Comparison of ENCODE assay signal across 21 cellular contexts in genomic region chr5:34576849-34577248, GRCh38.
A peak's percentile ranks its signal among the peaks of the same experiment; 100 is the strongest.
DNase-seq lines count a peak whose midpoint lies in the region; ATAC-seq, FAIRE-seq and TF ChIP-seq lines count a peak whose summit lies in the region.
"Had no signal": no experiment of that assay in that cellular context is flagged by ENCODE, and none has a peak within 500 bp of the region (broad histone marks: within the 10 kb centered on the region; RNA-seq: fewer than 3 reads in every experiment).

No MANE protein-coding gene starts in this region.

- BruUV-seq in K562 (replicated peaks; lab: Mats Ljungman, UMichigan), result no TSS peak

- intact Hi-C loops in K562 (cut with micrococcal nuclease), result no loop called here

- no peak for TF ChIP-seq EP300 in K562 (IDR thresholded peaks at IDR 0.05; ENCODE audit: low read length)

- no peak for TF ChIP-seq CTCF in AG04449 (IDR thresholded peaks at IDR 0.05; ENCODE audit: insufficient read depth, low read length, missing control alignments)
- no peak for TF ChIP-seq CTCF in HFFc6 (IDR thresholded peaks at IDR 0.05)
- no peak for TF ChIP-seq CTCF in K562 (IDR thresholded peaks at IDR 0.05 in 2 of 3, conservative IDR thresholded peaks at IDR 0.05 in 1 of 3; ENCODE audit: insufficient read depth in 2 of 3, low read depth in 1 of 3, low read length in 3 of 3)

- TF ChIP-seq POLR2A in K562 (conservative IDR thresholded peaks at IDR 0.05), result no peak

- no peak overlapping the region for H3K9ac ChIP-seq in K562 (ENCODE audit: insufficient read depth in 1 of 2, low read depth in 2 of 2, low read length in 2 of 2)
- H3K9ac ChIP-seq: SK-N-SH had no signal

- CTCF ChIA-PET in AG04449 (lab: Yijun Ruan, JAX), result interaction anchor here (0.7 to 2.2 kb wide), 3 partner anchors 10 to 78 kb away, joined by 3 to 13 read pairs (median 4); no protein-coding TSS in a partner anchor
- CTCF ChIA-PET in K562 (lab: Yijun Ruan, JAX; ENCODE audit: low intra/inter-chr PET ratio), result no interaction called here
- CTCF ChIA-PET in T-cell (lab: Charles Lee), result no interaction called here

- H3K36me3 ChIP-seq in K562 (ENCODE audit: control insufficient read depth, insufficient read depth, low read length), result no peaks in the 10 kb centered on the region

- in situ Hi-C loops in K562 (cut with MboI), result no loop called here

- peak overlapping the region; percentile 66; the same call in 1 of the 2 replicates for H2AFZ ChIP-seq in K562 (ENCODE audit: low read depth, low read length)
- H2AFZ ChIP-seq: PC-9 had no signal

- no peaks in the 10 kb centered on the region for H4K20me1 ChIP-seq in K562 (replicated peaks; ENCODE audit: control insufficient read depth, insufficient read depth, low read length)

- 0 out of 5 replicates have a peak, but pooled peaks cover 0 to 10% of the 10 kb centered on the region in 2 experiments for H3K4me1 ChIP-seq in K562 (replicated peaks in 1 of 2; ENCODE audit: control insufficient read depth in 2 of 2, insufficient read depth in 2 of 2, low read length in 2 of 2)
- H3K4me1 ChIP-seq: A549 had no signal

- H3K4me3 ChIP-seq in AG04449 (ENCODE audit: low read depth, low read length) (no peak overlapping the region), K562 (no peak overlapping the region)
- H3K4me3 ChIP-seq: A549, PC-9 had no signal

- TF ChIP-seq RAD21 in K562 (CRISPR knock-in tag; conservative IDR thresholded peaks at IDR 0.05 in 1 of 2, IDR thresholded peaks at IDR 0.05 in 1 of 2), result no peak

- DNase-seq in AG04449 (ENCODE audit: low read depth, low spot score) (peak; percentile 36), HFFc6 (peak; percentile 43), K562 (ENCODE audit: extremely low read depth in 1 of 4, low spot score in 3 of 4) (no peak), myocyte (ENCODE audit: low read depth) (peak; percentile 26), T-cell (no peak)
- DNase-seq: CD4-positive, alpha-beta memory T cell; DND-41; H9; NCI-H1092; NCI-H1694; NCI-H2107; NCI-H345; NCI-H526 treated with DMSO at 0.1 percent for 48 hours; NK-92 treated with Interleukin-12 subunit alpha and Interleukin-12 subunit beta, amount 100 ng/mL, for 24 hours; PC-9; SK-N-SH had no signal

- H3K27ac Mint-ChIP-seq in HFFc6 (peak overlapping the region; percentile 64), T-cell (no peak overlapping the region)
- H3K27ac Mint-ChIP-seq: CD4-positive, alpha-beta memory T cell had no signal

- H3K4me2 ChIP-seq in K562 (ENCODE audit: insufficient read depth, low read length), result no peak overlapping the region
- H3K4me2 ChIP-seq: A549, PC-9, SK-N-SH had no signal

- FAIRE-seq in K562 (lab: Jason Lieb, UNC), result no peak
- FAIRE-seq: A549, D721Med had no signal

- ATAC-seq in K562 (no peak), HG02938 (IDR thresholded peaks at IDR 0.05; ENCODE audit: unreplicated experiment) (no peak), T-cell (replicated peaks in 1 of 4) (no peak), GM21529 (IDR thresholded peaks at IDR 0.05; ENCODE audit: unreplicated experiment) (no peak), GM21786 (IDR thresholded peaks at IDR 0.05; ENCODE audit: unreplicated experiment) (no peak)
- ATAC-seq: A549 had no signal

- no peaks in the 10 kb centered on the region for H3K9me1 ChIP-seq in K562 (ENCODE audit: control insufficient read depth, insufficient read depth, low read length)

- H3K9me3 ChIP-seq in K562 (replicated peaks; ENCODE audit: control insufficient read depth, insufficient read depth, low read depth, low read length), result no peaks in the 10 kb centered on the region; the same call in 1 of the 2 replicates
- H3K9me3 ChIP-seq: SK-N-SH had no signal

- H3K9me3 Mint-ChIP-seq in HFFc6 (peaks cover 5% of the 10 kb centered on the region; the same call in 1 of the 2 replicates), T-cell (no peaks in the 10 kb centered on the region)
- H3K9me3 Mint-ChIP-seq: H9 had no signal

- no peak overlapping the region for H3K27ac ChIP-seq in K562 (ENCODE audit: extremely low read depth, low read depth, low read length)
- H3K27ac ChIP-seq: PC-9 had no signal

- WGBS in K562 (ENCODE audit: insufficient coverage, low coverage, missing lambda C conversion rate), result 27% methylated on average over 6 of the region's 6 CpGs

- POLR2A ChIA-PET in AG04449 (lab: Yijun Ruan, JAX) (no interaction called here), K562 (lab: Yijun Ruan, JAX) (interaction anchor here (0.8 to 2.2 kb wide), 3 partner anchors 11 to 27 kb away, joined by 3 to 11 read pairs (median 4); no protein-coding TSS in a partner anchor), T-cell (lab: Charles Lee) (no interaction called here)

- peaks cover 9% of the 10 kb centered on the region for H3K36me3 Mint-ChIP-seq in HFFc6 (ENCODE audit: low read depth)
- no peaks in the 10 kb centered on the region for H3K36me3 Mint-ChIP-seq in T-cell
- H3K36me3 Mint-ChIP-seq: CD4-positive, alpha-beta memory T cell had no signal

- H3K4me3 Mint-ChIP-seq in HFFc6 (no peak overlapping the region), T-cell (no peak overlapping the region)
- H3K4me3 Mint-ChIP-seq: CD4-positive, alpha-beta memory T cell; H9 had no signal

- no peaks in the 10 kb centered on the region for H3K79me2 ChIP-seq in K562 (ENCODE audit: control insufficient read depth, insufficient read depth, low read length)

- H3K27me3 Mint-ChIP-seq in HFFc6 (ENCODE audit: insufficient read depth) (no peaks in the 10 kb centered on the region; the same call in 1 of the 2 replicates), T-cell (peaks cover 11 to 16% of the 10 kb centered on the region in 2 donors)

- no peaks in the 10 kb centered on the region for H3K27me3 ChIP-seq in K562 (ENCODE audit: control insufficient read depth in 2 of 2, insufficient read depth in 2 of 2, low read length in 2 of 2)

- H3K4me1 Mint-ChIP-seq in HFFc6 (ENCODE audit: low read depth), result peaks cover 42% of the 10 kb centered on the region
- no peaks in the 10 kb centered on the region for H3K4me1 Mint-ChIP-seq in T-cell
- H3K4me1 Mint-ChIP-seq: CD4-positive, alpha-beta memory T cell had no signal

TF ChIP-seq in K562, 482 proteins besides CTCF, POLR2A, EP300 and RAD21:
- TF ChIP-seq MBD2 (IDR thresholded peaks at IDR 0.05; ENCODE audit: borderline replicate concordance, low read depth), result no peak
- TF ChIP-seq MEF2D (tag; conservative IDR thresholded peaks at IDR 0.05; ENCODE audit: low read depth), result 0 out of 2 replicates have a peak, but pooled peaks have one; percentile 33
TF ChIP-seq in K562: peak in this region for 1.

Comparison
In these comparisons a context has a peak if more than half of its experiments do, and no peak if none do; other contexts are left out.
1. DNase-seq: peak in AG04449 (single experiment), HFFc6 (single experiment) and myocyte (single experiment); none in K562 (0 of 4) and T-cell (0 of 34).